ENCODE assay signal across 1 cellular context in the genomic region with DNA sequence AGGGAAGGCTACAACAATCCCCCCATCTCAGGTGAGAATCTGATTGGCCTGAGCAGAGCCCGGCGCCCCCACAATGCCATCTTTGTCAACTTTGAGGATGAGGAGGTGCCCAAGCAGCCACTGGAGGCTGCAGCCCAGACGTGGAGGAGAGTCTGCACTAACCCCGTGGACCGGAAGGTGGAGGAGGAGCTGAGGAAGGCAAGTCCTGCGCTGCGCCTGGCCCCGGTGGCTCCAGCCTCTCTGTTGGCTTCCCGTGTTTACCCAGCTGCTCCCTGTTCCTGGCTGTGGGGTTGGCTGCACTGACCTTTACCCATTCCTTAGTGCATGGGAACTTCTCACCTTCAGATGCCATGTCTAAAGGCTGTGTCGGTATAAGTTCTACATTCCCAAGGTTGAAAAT.
TF ChIP-seq lines count a peak whose summit lies in the region.

No MANE protein-coding gene starts in this region.

TF ChIP-seq in HepG2, 621 proteins besides CTCF, POLR2A, EP300 and RAD21:
- TF ChIP-seq YEATS2 (CRISPR knock-in tag; IDR thresholded peaks at IDR 0.05; ENCODE audit: borderline replicate concordance) (no peak), ELF4 (CRISPR knock-in tag; IDR thresholded peaks at IDR 0.05; ENCODE audit: borderline replicate concordance) (no peak), ZNF644 (CRISPR knock-in tag; IDR thresholded peaks at IDR 0.05; ENCODE audit: low read depth) (no peak), ADNP (CRISPR knock-in tag; IDR thresholded peaks at IDR 0.05) (no peak)
- TF ChIP-seq, protein P1, sequence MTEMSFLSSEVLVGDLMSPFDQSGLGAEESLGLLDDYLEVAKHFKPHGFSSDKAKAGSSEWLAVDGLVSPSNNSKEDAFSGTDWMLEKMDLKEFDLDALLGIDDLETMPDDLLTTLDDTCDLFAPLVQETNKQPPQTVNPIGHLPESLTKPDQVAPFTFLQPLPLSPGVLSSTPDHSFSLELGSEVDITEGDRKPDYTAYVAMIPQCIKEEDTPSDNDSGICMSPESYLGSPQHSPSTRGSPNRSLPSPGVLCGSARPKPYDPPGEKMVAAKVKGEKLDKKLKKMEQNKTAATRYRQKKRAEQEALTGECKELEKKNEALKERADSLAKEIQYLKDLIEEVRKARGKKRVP (CRISPR knock-in tag; IDR thresholded peaks at IDR 0.05) = no peak
- TF ChIP-seq, protein P2, sequence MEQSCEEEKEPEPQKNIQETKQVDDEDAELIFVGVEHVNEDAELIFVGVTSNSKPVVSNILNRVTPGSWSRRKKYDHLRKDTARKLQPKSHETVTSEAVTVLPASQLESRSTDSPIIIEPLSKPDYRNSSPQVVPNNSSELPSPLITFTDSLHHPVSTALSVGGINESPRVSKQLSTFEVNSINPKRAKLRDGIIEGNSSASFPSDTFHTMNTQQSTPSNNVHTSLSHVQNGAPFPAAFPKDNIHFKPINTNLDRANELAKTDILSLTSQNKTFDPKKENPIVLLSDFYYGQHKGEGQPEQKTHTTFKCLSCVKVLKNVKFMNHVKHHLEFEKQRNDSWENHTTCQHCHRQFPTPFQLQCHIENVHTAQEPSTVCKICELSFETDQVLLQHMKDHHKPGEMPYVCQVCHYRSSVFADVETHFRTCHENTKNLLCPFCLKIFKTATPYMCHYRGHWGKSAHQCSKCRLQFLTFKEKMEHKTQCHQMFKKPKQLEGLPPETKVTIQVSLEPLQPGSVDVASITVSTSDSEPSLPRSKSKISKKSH (CRISPR knock-in tag; IDR thresholded peaks at IDR 0.05; ENCODE audit: borderline replicate concordance) = no peak
- TF ChIP-seq, protein P3, sequence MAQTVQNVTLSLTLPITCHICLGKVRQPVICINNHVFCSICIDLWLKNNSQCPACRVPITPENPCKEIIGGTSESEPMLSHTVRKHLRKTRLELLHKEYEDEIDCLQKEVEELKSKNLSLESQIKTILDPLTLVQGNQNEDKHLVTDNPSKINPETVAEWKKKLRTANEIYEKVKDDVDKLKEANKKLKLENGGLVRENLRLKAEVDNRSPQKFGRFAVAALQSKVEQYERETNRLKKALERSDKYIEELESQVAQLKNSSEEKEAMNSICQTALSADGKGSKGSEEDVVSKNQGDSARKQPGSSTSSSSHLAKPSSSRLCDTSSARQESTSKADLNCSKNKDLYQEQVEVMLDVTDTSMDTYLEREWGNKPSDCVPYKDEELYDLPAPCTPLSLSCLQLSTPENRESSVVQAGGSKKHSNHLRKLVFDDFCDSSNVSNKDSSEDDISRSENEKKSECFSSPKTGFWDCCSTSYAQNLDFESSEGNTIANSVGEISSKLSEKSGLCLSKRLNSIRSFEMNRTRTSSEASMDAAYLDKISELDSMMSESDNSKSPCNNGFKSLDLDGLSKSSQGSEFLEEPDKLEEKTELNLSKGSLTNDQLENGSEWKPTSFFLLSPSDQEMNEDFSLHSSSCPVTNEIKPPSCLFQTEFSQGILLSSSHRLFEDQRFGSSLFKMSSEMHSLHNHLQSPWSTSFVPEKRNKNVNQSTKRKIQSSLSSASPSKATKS (CRISPR knock-in tag; IDR thresholded peaks at IDR 0.05) = no peak
- TF ChIP-seq, protein P4, sequence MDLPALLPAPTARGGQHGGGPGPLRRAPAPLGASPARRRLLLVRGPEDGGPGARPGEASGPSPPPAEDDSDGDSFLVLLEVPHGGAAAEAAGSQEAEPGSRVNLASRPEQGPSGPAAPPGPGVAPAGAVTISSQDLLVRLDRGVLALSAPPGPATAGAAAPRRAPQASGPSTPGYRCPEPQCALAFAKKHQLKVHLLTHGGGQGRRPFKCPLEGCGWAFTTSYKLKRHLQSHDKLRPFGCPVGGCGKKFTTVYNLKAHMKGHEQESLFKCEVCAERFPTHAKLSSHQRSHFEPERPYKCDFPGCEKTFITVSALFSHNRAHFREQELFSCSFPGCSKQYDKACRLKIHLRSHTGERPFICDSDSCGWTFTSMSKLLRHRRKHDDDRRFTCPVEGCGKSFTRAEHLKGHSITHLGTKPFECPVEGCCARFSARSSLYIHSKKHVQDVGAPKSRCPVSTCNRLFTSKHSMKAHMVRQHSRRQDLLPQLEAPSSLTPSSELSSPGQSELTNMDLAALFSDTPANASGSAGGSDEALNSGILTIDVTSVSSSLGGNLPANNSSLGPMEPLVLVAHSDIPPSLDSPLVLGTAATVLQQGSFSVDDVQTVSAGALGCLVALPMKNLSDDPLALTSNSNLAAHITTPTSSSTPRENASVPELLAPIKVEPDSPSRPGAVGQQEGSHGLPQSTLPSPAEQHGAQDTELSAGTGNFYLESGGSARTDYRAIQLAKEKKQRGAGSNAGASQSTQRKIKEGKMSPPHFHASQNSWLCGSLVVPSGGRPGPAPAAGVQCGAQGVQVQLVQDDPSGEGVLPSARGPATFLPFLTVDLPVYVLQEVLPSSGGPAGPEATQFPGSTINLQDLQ (CRISPR knock-in tag; IDR thresholded peaks at IDR 0.05) = no peak
